15 cellular contexts compared by ENCODE assay signal in genomic region chr6:101650402-101651100, GRCh38.
DNase-seq lines count a peak whose midpoint lies in the region; ATAC-seq and TF ChIP-seq lines count a peak whose summit lies in the region.
"Had no signal": no experiment of that assay in that cellular context is flagged by ENCODE, and none has a peak within 500 bp of the region (broad histone marks: within the 10 kb centered on the region; RNA-seq: fewer than 3 reads in every experiment).

No MANE protein-coding gene starts in this region.

- intact Hi-C loops in heart right ventricle (cut with DNase I): no loop called here

- H3K27ac ChIP-seq in iPS-18a (ENCODE audit: low read length) (peak overlapping the region; percentile 11), heart right ventricle (no peak overlapping the region)
- H3K27ac ChIP-seq: C4-2B had no signal

- 41 to 52% methylated on average over 3 of the region's 3 CpGs for WGBS in heart right ventricle, 2 donors

- H3K4me3 ChIP-seq in NT2/D1 (ENCODE audit: insufficient read length, low read depth) (no peak overlapping the region), iPS-18a (ENCODE audit: low read length) (peak overlapping the region; percentile 30), heart right ventricle (no peak overlapping the region)

- H3K27me3 ChIP-seq in NT2/D1 (ENCODE audit: insufficient read depth, insufficient read length) (no peaks in the 10 kb centered on the region), iPS-18a (ENCODE audit: control insufficient read depth, insufficient read depth, low read length) (no peaks in the 10 kb centered on the region), heart right ventricle (no peaks in the 10 kb centered on the region)

- ATAC-seq in GM19351 (IDR thresholded peaks at IDR 0.05; ENCODE audit: unreplicated experiment): no peak
- no peak for ATAC-seq in heart right ventricle

- TF ChIP-seq CTCF in heart right ventricle (IDR thresholded peaks at IDR 0.05): no peak

- DNase-seq in NCI-H748 (lab: John Stamatoyannopoulos, UW; ENCODE audit: unreplicated experiment) (peak; percentile 49), NCI-H748 treated with DMSO at 0.1 percent for 48 hours (lab: John Stamatoyannopoulos, UW) (no peak), NT2/D1 (ENCODE audit: low read depth, low spot score) (peak; percentile 32), heart right ventricle (no peak), NCI-H526 treated with DMSO at 0.1 percent for 48 hours (lab: John Stamatoyannopoulos, UW) (no peak)
- DNase-seq: Kasumi-1, NCI-H1417 treated with DMSO at 0.1 percent for 48 hours, NCI-H2029, NCI-H2171, NCI-H446, NCI-H774, Right ventricle myocardium superior had no signal

- H3K4me1 ChIP-seq in NT2/D1 (ENCODE audit: insufficient read depth, insufficient read length) (no peaks in the 10 kb centered on the region), iPS-18a (ENCODE audit: control insufficient read depth, low read depth, low read length) (peaks cover 23% of the 10 kb centered on the region), heart right ventricle (no peaks in the 10 kb centered on the region)

- H3K9me3 ChIP-seq in NT2/D1 (ENCODE audit: insufficient read depth, low read length) (no peaks in the 10 kb centered on the region), iPS-18a (ENCODE audit: control insufficient read depth, low read depth, low read length) (no peaks in the 10 kb centered on the region), heart right ventricle (no peaks in the 10 kb centered on the region)

- H3K36me3 ChIP-seq in NT2/D1 (ENCODE audit: insufficient read depth, insufficient read length, low read length): no peaks in the 10 kb centered on the region
- H3K36me3 ChIP-seq in iPS-18a (ENCODE audit: control insufficient read depth, low read depth, low read length): no peaks in the 10 kb centered on the region
- no peaks in the 10 kb centered on the region for H3K36me3 ChIP-seq in heart right ventricle

- H3K9ac ChIP-seq in NT2/D1 (ENCODE audit: insufficient read length, low read depth) (no peak overlapping the region), iPS-18a (ENCODE audit: low read length) (no peak overlapping the region)

Comparison
In these comparisons a context has a peak if more than half of its experiments do, and no peak if none do; other contexts are left out.
1. DNase-seq: peak in NCI-H748 (single experiment) and NT2/D1 (single experiment); none in NCI-H748 treated with DMSO at 0.1 percent for 48 hours (single experiment), heart right ventricle (0 of 2) and NCI-H526 treated with DMSO at 0.1 percent for 48 hours (single experiment).